Comparison of ENCODE assay signal across 8 cellular contexts in genomic region chr12:26113194-26113654, GRCh38. TPM values are rescaled to one million over a fixed set of nuclear protein-coding genes. Genes with fewer than 3 reads are reported as not detected.
A peak's percentile ranks its signal among the peaks of the same experiment; 100 is the strongest.
DNase-seq lines count a peak whose midpoint lies in the region; ATAC-seq and TF ChIP-seq lines count a peak whose summit lies in the region.

No MANE protein-coding gene starts in this region.

- H3K27ac Mint-ChIP-seq in activated CD8-positive, alpha-beta T cell treated with anti-CD3 and anti-CD28 coated beads for 36 hours: no peak overlapping the region
- no peak overlapping the region for H3K27ac Mint-ChIP-seq in activated CD8-positive, alpha-beta T cell treated with anti-CD3 and anti-CD28 coated beads, Interleukin-2, amount 10 ng/mL, durations not matched to agents 7 days and 5 days
- no peak overlapping the region for H3K27ac Mint-ChIP-seq in activated naive CD8-positive, alpha-beta T cell treated with anti-CD3 and anti-CD28 coated beads for 36 hours

- H3K4me3 ChIP-seq in left lung (peak overlapping the region in 1 of 2 donors; percentile 47), transverse colon (peak overlapping the region in 1 of 4 donors; percentile 58)

- H3K27me3 Mint-ChIP-seq in activated CD8-positive, alpha-beta T cell treated with anti-CD3 and anti-CD28 coated beads for 36 hours: peaks cover 31% of the 10 kb centered on the region
- H3K27me3 Mint-ChIP-seq in activated CD8-positive, alpha-beta T cell treated with anti-CD3 and anti-CD28 coated beads, Interleukin-2, amount 10 ng/mL, durations not matched to agents 7 days and 5 days (ENCODE audit: low read depth): peaks cover 58% of the 10 kb centered on the region
- H3K27me3 Mint-ChIP-seq in activated naive CD8-positive, alpha-beta T cell treated with anti-CD3 and anti-CD28 coated beads for 36 hours: peaks cover 28% of the 10 kb centered on the region

- TF ChIP-seq CTCF in activated CD8-positive, alpha-beta T cell treated with anti-CD3 and anti-CD28 coated beads for 36 hours (IDR thresholded peaks at IDR 0.05): no peak
- TF ChIP-seq CTCF in left lung (IDR thresholded peaks at IDR 0.05) (no peak), transverse colon (IDR thresholded peaks at IDR 0.05) (no peak), GM10266 (IDR thresholded peaks at IDR 0.05; ENCODE audit: control insufficient read depth, insufficient read depth, low read depth, missing control alignments) (no peak)

- H3K27ac ChIP-seq in left lung: peak overlapping the region in 1 of 2 donors; percentile 79
- peak overlapping the region; percentile 85 to 94 (median 88) for H3K27ac ChIP-seq in transverse colon

- peaks cover 0 to 3% of the 10 kb centered on the region in 2 donors for H3K27me3 ChIP-seq in left lung
- no peaks in the 10 kb centered on the region for H3K27me3 ChIP-seq in transverse colon

- in situ Hi-C loops in transverse colon (cut with MboI; ENCODE audit: low pct_ligation_motif_present in 1 of 4, low pct_unique_long_range_greater_than_20kb in 1 of 4, low sequenced_read_pairs in 3 of 4): loop anchor here in 3 of 4 donors (25.0 kb wide), 2 partner anchors 299 to 524 kb away; no protein-coding TSS in a partner anchor

- H3K36me3 Mint-ChIP-seq in activated CD8-positive, alpha-beta T cell treated with anti-CD3 and anti-CD28 coated beads for 36 hours (ENCODE audit: low read depth): no peaks in the 10 kb centered on the region
- no peaks in the 10 kb centered on the region for H3K36me3 Mint-ChIP-seq in activated CD8-positive, alpha-beta T cell treated with anti-CD3 and anti-CD28 coated beads, Interleukin-2, amount 10 ng/mL, durations not matched to agents 7 days and 5 days (ENCODE audit: low read depth)
- H3K36me3 Mint-ChIP-seq in activated naive CD8-positive, alpha-beta T cell treated with anti-CD3 and anti-CD28 coated beads for 36 hours: no peaks in the 10 kb centered on the region

- H3K36me3 ChIP-seq in left lung (no peaks in the 10 kb centered on the region), transverse colon (no peaks in the 10 kb centered on the region)

- 33 to 40% methylated on average over 1 to 6 of the region's 6 CpGs for WGBS in transverse colon (ENCODE audit: low coverage in 1 of 2), 2 donors

- intact Hi-C loops in activated CD8-positive, alpha-beta T cell treated with anti-CD3 and anti-CD28 coated beads for 36 hours (cut with micrococcal nuclease): loop anchor here (10.0 kb wide), 2 partner anchors 412 to 502 kb away; no protein-coding TSS in a partner anchor
- intact Hi-C loops in left lung (cut with DNase I) (no loop called here), transverse colon (cut with DNase I; ENCODE audit: low total_unique reads) (no loop called here)

- DNase-seq in activated CD8-positive, alpha-beta T cell treated with anti-CD3 and anti-CD28 coated beads for 36 hours: no peak
- no peak for DNase-seq in activated CD8-positive, alpha-beta T cell treated with anti-CD3 and anti-CD28 coated beads, Interleukin-2, amount 10 ng/mL, durations not matched to agents 7 days and 5 days
- no peak for DNase-seq in activated naive CD8-positive, alpha-beta T cell treated with anti-CD3 and anti-CD28 coated beads for 36 hours
- DNase-seq in left lung: no peak
- no peak for DNase-seq in transverse colon
- no peak for DNase-seq in GM10266 (ENCODE audit: extremely low spot score)

- no peak for TF ChIP-seq POLR2A in transverse colon (IDR thresholded peaks at IDR 0.05)

- no peak for TF ChIP-seq EP300 in transverse colon (IDR thresholded peaks at IDR 0.05; ENCODE audit: low read depth)

- H3K4me1 Mint-ChIP-seq in activated CD8-positive, alpha-beta T cell treated with anti-CD3 and anti-CD28 coated beads for 36 hours (ENCODE audit: low read depth): peaks cover 7% of the 10 kb centered on the region
- peaks cover 9% of the 10 kb centered on the region for H3K4me1 Mint-ChIP-seq in activated CD8-positive, alpha-beta T cell treated with anti-CD3 and anti-CD28 coated beads, Interleukin-2, amount 10 ng/mL, durations not matched to agents 7 days and 5 days (ENCODE audit: low read depth)
- peaks cover 2% of the 10 kb centered on the region for H3K4me1 Mint-ChIP-seq in activated naive CD8-positive, alpha-beta T cell treated with anti-CD3 and anti-CD28 coated beads for 36 hours

- H3K9me3 ChIP-seq in left lung: no peaks in the 10 kb centered on the region
- H3K9me3 ChIP-seq in transverse colon: no peaks in the 10 kb centered on the region

- ATAC-seq in activated CD8-positive, alpha-beta T cell treated with anti-CD3 and anti-CD28 coated beads for 36 hours: no peak
- no peak for ATAC-seq in activated CD8-positive, alpha-beta T cell treated with anti-CD3 and anti-CD28 coated beads, Interleukin-2, amount 10 ng/mL, durations not matched to agents 7 days and 5 days
- ATAC-seq in left lung (peak; percentile 5), GM21619 (IDR thresholded peaks at IDR 0.05; ENCODE audit: unreplicated experiment) (no peak), HG02759 (IDR thresholded peaks at IDR 0.05; ENCODE audit: unreplicated experiment) (no peak)

- CTCF ChIA-PET in activated CD8-positive, alpha-beta T cell treated with anti-CD3 and anti-CD28 coated beads for 36 hours (lab: Charles Lee): no interaction called here
- CTCF ChIA-PET in activated CD8-positive, alpha-beta T cell treated with anti-CD3 and anti-CD28 coated beads, Interleukin-2, amount 10 ng/mL, durations not matched to agents 7 days and 5 days (lab: Charles Lee): no interaction called here

- H3K4me1 ChIP-seq in left lung (peaks cover 2 to 19% of the 10 kb centered on the region in 2 donors), transverse colon (peaks cover 9 to 28% (median 18%) of the 10 kb centered on the region in 4 donors)

- POLR2A ChIA-PET in activated CD8-positive, alpha-beta T cell treated with anti-CD3 and anti-CD28 coated beads for 36 hours (lab: Charles Lee): no interaction called here
- POLR2A ChIA-PET in activated CD8-positive, alpha-beta T cell treated with anti-CD3 and anti-CD28 coated beads, Interleukin-2, amount 10 ng/mL, durations not matched to agents 7 days and 5 days (lab: Charles Lee): no interaction called here

- H3K4me3 Mint-ChIP-seq in activated CD8-positive, alpha-beta T cell treated with anti-CD3 and anti-CD28 coated beads for 36 hours: peak overlapping the region; percentile 70
- no peak overlapping the region for H3K4me3 Mint-ChIP-seq in activated CD8-positive, alpha-beta T cell treated with anti-CD3 and anti-CD28 coated beads, Interleukin-2, amount 10 ng/mL, durations not matched to agents 7 days and 5 days
- peak overlapping the region; percentile 77 for H3K4me3 Mint-ChIP-seq in activated naive CD8-positive, alpha-beta T cell treated with anti-CD3 and anti-CD28 coated beads for 36 hours

- H3K9me3 Mint-ChIP-seq in activated CD8-positive, alpha-beta T cell treated with anti-CD3 and anti-CD28 coated beads for 36 hours: no peaks in the 10 kb centered on the region
- H3K9me3 Mint-ChIP-seq in activated CD8-positive, alpha-beta T cell treated with anti-CD3 and anti-CD28 coated beads, Interleukin-2, amount 10 ng/mL, durations not matched to agents 7 days and 5 days (ENCODE audit: insufficient read depth): no peaks in the 10 kb centered on the region
- H3K9me3 Mint-ChIP-seq in activated naive CD8-positive, alpha-beta T cell treated with anti-CD3 and anti-CD28 coated beads for 36 hours: peaks cover 2% of the 10 kb centered on the region

RNA-seq across cellular contexts. Expression of gene BHLHE41, which starts 11.6 kb away (rescaled TPM):
- total RNA-seq in activated CD8-positive, alpha-beta T cell treated with anti-CD3 and anti-CD28 coated beads for 36 hours: not detected
- total RNA-seq in activated CD8-positive, alpha-beta T cell treated with anti-CD3 and anti-CD28 coated beads, Interleukin-2, amount 10 ng/mL, durations not matched to agents 7 days and 5 days: not detected
- not detected for total RNA-seq in activated naive CD8-positive, alpha-beta T cell treated with anti-CD3 and anti-CD28 coated beads for 36 hours
- total RNA-seq in left lung: 10 to 100 TPM; 17.0 to 25.8 TPM
- 10 to 100 TPM in 3 of 4 donors, not detected in 1; 12.2 to 22.8 (median 18.1) TPM for total RNA-seq in transverse colon
